ENCODE assay signal across 17 cellular contexts in the genomic region with DNA sequence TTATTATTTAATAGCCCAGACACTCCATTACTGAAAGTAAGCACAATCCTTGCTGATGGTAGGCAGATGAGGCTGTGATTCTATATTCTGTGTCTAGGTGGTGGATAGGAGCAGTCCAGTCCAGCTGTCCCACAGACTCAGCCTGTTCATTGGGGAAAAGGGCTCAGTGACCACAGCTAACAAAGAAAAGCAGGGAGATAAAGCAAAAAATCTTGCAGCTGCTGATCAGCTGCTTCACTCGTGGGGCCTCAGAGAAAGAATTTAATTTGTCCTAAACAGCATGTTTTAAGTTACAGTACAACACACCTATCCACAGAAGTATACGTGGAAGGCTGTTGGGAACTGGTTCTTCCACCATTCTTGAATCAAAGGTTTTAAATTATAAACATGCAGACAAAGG.
"Had no signal": no experiment of that assay in that cellular context is flagged by ENCODE, and none has a peak within 500 bp of the region (broad histone marks: within the 10 kb centered on the region; RNA-seq: fewer than 3 reads in every experiment).

No MANE protein-coding gene starts in this region.

- H3K4me3 Mint-ChIP-seq: activated CD4-positive, alpha-beta T cell treated with anti-CD3 and anti-CD28 coated beads for 36 hours; activated CD8-positive, alpha-beta T cell treated with anti-CD3 and anti-CD28 coated beads, Interleukin-2, amount 10 ng/mL, durations not matched to agents 7 days and 5 days; activated naive CD8-positive, alpha-beta T cell treated with anti-CD3 and anti-CD28 coated beads, Interleukin-2, amount 50 U/mL, for 24 hours; activated T-helper 1 cell treated with anti-CD3 and anti-CD28 coated beads, Interleukin-12 subunit alpha, Interleukin-12 subunit beta, Interleukin-2, Interleukin-4 antibody, amounts not matched to agents 30 ng/mL and 10 ng/mL and 1 ng/mL, durations not matched to agents 14 hours and 24 hours and 36 hours had no signal

- DNase-seq: activated CD4-positive, alpha-beta T cell treated with anti-CD3 and anti-CD28 coated beads for 36 hours; activated CD8-positive, alpha-beta T cell treated with anti-CD3 and anti-CD28 coated beads, Interleukin-2, amount 10 ng/mL, durations not matched to agents 7 days and 5 days; activated naive CD4-positive, alpha-beta T cell treated with Interleukin-2 at 50 U/mL for 16 hours; activated naive CD8-positive, alpha-beta T cell treated with anti-CD3 and anti-CD28 coated beads, Interleukin-2, amount 50 U/mL, for 24 hours; colonic mucosa; effector CD8-positive, alpha-beta T cell; kidney; left ventricle myocardium inferior; mesenchymal stem cell; right lobe of liver; stimulated activated CD4-positive, alpha-beta T cell treated with anti-CD3 and anti-CD28 coated beads, Interleukin-12 subunit alpha, Interleukin-12 subunit beta, amount 100 ng/mL, for 4 hours; stimulated activated naive CD4-positive, alpha-beta T cell treated with Interleukin-2 at 50 U/mL for 16 hours; T1000 had no signal

- H3K4me1 ChIP-seq: colonic mucosa, prostate gland, right lobe of liver had no signal

- H3K4me3 ChIP-seq: colonic mucosa, left ventricle myocardium inferior, prostate gland, right lobe of liver, thoracic aorta had no signal

- H3K9me3 Mint-ChIP-seq: activated naive CD8-positive, alpha-beta T cell treated with anti-CD3 and anti-CD28 coated beads, Interleukin-2, amount 50 U/mL, for 24 hours; activated T-helper 1 cell treated with anti-CD3 and anti-CD28 coated beads, Interleukin-12 subunit alpha, Interleukin-12 subunit beta, Interleukin-2, Interleukin-4 antibody, amounts not matched to agents 30 ng/mL and 10 ng/mL and 1 ng/mL, durations not matched to agents 14 hours and 24 hours and 36 hours had no signal

- H3K36me3 ChIP-seq: colonic mucosa, left ventricle myocardium inferior, neutrophil, prostate gland, right lobe of liver, thoracic aorta had no signal

- H3K27ac ChIP-seq: colonic mucosa, left ventricle myocardium inferior, neutrophil, prostate gland, right lobe of liver, thoracic aorta had no signal

- H3K9me3 ChIP-seq: colonic mucosa, left ventricle myocardium inferior, neutrophil, prostate gland, right lobe of liver, thoracic aorta had no signal

- H3K27ac Mint-ChIP-seq: activated CD4-positive, alpha-beta T cell treated with anti-CD3 and anti-CD28 coated beads for 36 hours; activated CD8-positive, alpha-beta T cell treated with anti-CD3 and anti-CD28 coated beads, Interleukin-2, amount 10 ng/mL, durations not matched to agents 7 days and 5 days; activated naive CD8-positive, alpha-beta T cell treated with anti-CD3 and anti-CD28 coated beads, Interleukin-2, amount 50 U/mL, for 24 hours; activated T-helper 1 cell treated with anti-CD3 and anti-CD28 coated beads, Interleukin-12 subunit alpha, Interleukin-12 subunit beta, Interleukin-2, Interleukin-4 antibody, amounts not matched to agents 30 ng/mL and 10 ng/mL and 1 ng/mL, durations not matched to agents 14 hours and 24 hours and 36 hours had no signal

- H3K27me3 Mint-ChIP-seq: activated naive CD8-positive, alpha-beta T cell treated with anti-CD3 and anti-CD28 coated beads, Interleukin-2, amount 50 U/mL, for 24 hours had no signal

- H3K4me1 Mint-ChIP-seq: activated CD4-positive, alpha-beta T cell treated with anti-CD3 and anti-CD28 coated beads for 36 hours; activated naive CD8-positive, alpha-beta T cell treated with anti-CD3 and anti-CD28 coated beads, Interleukin-2, amount 50 U/mL, for 24 hours had no signal

- H3K27me3 ChIP-seq: colonic mucosa, neutrophil, right lobe of liver had no signal
